1 cellular context compared by ENCODE assay signal in the genomic region with DNA sequence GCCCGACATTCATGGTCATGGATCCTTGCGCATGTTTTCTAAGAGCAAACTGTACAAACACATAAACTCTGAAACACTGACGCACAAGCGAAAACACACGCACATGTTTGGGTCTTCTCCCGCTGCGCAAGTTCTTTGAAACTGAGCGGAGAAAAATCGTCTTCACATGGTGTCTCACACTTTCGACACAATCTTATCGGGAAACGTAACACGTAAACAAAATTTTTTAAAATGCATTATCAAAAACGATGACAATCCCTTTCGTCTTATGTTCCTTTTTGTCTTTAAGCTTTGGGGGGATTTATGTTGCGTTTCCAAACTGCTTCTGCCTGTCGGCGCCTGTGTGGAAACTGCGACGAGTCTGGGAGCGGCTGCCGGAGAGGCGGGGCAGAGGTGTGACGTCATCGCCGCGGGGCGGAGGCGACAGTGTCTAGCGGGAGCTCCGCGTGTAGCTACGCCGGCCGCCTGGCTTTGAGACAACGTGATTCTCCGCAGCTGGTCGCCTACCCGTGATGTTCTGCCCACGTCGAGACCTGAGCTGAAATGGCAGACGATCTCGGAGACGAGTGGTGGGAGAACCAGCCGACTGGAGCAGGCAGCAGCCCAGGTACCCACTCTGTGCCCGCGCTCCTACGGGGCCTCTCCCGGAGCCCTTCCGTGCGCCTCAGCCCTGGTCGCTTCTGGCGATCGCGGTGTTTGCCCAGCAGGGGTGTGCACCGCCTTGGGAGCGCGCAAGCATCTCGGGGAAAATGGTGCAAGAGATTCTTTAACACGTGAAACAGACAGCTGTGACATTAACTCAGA.
A peak's percentile ranks its signal among the peaks of the same experiment; 100 is the strongest.
TF ChIP-seq lines count a peak whose summit lies in the region.

CMSS1 (plus strand) TSS at position 426 of the 804 bp plus-strand sequence.

TF ChIP-seq in HepG2, 621 proteins besides CTCF, POLR2A, EP300 and RAD21 (continued from another document and continues in another):
- TF ChIP-seq PLSCR1 (CRISPR knock-in tag; IDR thresholded peaks at IDR 0.05; ENCODE audit: borderline replicate concordance) (no peak), ZBTB3 (CRISPR knock-in tag; IDR thresholded peaks at IDR 0.05; ENCODE audit: borderline replicate concordance, low read depth) (peak; percentile 85; the same call in 1 of the 2 replicates), ZNF18 (CRISPR knock-in tag; IDR thresholded peaks at IDR 0.05; ENCODE audit: insufficient replicate concordance) (no peak), RCOR2 (CRISPR knock-in tag; IDR thresholded peaks at IDR 0.05) (no peak), TOE1 (CRISPR knock-in tag; IDR thresholded peaks at IDR 0.05) (no peak), REXO4 (CRISPR knock-in tag; IDR thresholded peaks at IDR 0.05; ENCODE audit: borderline replicate concordance) (no peak), ESRRA (CRISPR knock-in tag; IDR thresholded peaks at IDR 0.05; ENCODE audit: low read depth) (0 out of 2 replicates have a peak, but pooled peaks have one; percentile 28), ZNF430 (CRISPR knock-in tag; IDR thresholded peaks at IDR 0.05) (peak; percentile 80), NFIB (CRISPR knock-in tag; IDR thresholded peaks at IDR 0.05; ENCODE audit: borderline replicate concordance) (no peak), ZNF7 (CRISPR knock-in tag; IDR thresholded peaks at IDR 0.05) (no peak), HES4 (CRISPR knock-in tag; IDR thresholded peaks at IDR 0.05; ENCODE audit: borderline replicate concordance) (0 out of 2 replicates have a peak, but pooled peaks have one; percentile 55), ZNF329 (CRISPR knock-in tag; IDR thresholded peaks at IDR 0.05; ENCODE audit: low read depth) (peak; percentile 65; the same call in 1 of the 2 replicates), MIER3 (CRISPR knock-in tag; IDR thresholded peaks at IDR 0.05; ENCODE audit: borderline replicate concordance) (peak; percentile 62; the same call in 1 of the 2 replicates), ZSCAN31 (CRISPR knock-in tag; IDR thresholded peaks at IDR 0.05; ENCODE audit: low read depth) (0 out of 2 replicates have a peak, but pooled peaks have one; percentile 50), ZBTB38 (CRISPR knock-in tag; IDR thresholded peaks at IDR 0.05) (no peak), SMAD3 (CRISPR knock-in tag; IDR thresholded peaks at IDR 0.05) (peak; percentile 40; the same call in 1 of the 2 replicates), CHD4 (IDR thresholded peaks at IDR 0.05; ENCODE audit: borderline replicate concordance, low read length) (peak; percentile 32; the same call in 1 of the 2 replicates), E2F5 (CRISPR knock-in tag; conservative IDR thresholded peaks at IDR 0.05) (peak; percentile 96), MEF2D (CRISPR knock-in tag; IDR thresholded peaks at IDR 0.05) (peak; percentile 41; the same call in 1 of the 2 replicates), ZNF3 (CRISPR knock-in tag; IDR thresholded peaks at IDR 0.05) (0 out of 2 replicates have a peak, but pooled peaks have one; percentile 30), ZNF737 (CRISPR knock-in tag; IDR thresholded peaks at IDR 0.05; ENCODE audit: borderline replicate concordance) (no peak; the same call in 1 of the 2 replicates), HOXA5 (CRISPR knock-in tag; IDR thresholded peaks at IDR 0.05) (peak; percentile 64; the same call in 1 of the 2 replicates), ZNF274 (CRISPR knock-in tag; IDR thresholded peaks at IDR 0.05) (peak; percentile 64; the same call in 1 of the 2 replicates), GZF1 (CRISPR knock-in tag; IDR thresholded peaks at IDR 0.05) (no peak), YEATS2 (CRISPR knock-in tag; IDR thresholded peaks at IDR 0.05; ENCODE audit: borderline replicate concordance) (peak; percentile 87; the same call in 1 of the 2 replicates), DRAP1 (CRISPR knock-in tag; IDR thresholded peaks at IDR 0.05) (no peak; the same call in 1 of the 2 replicates), ZNF350 (CRISPR knock-in tag; IDR thresholded peaks at IDR 0.05; ENCODE audit: borderline replicate concordance, low read depth) (peak; percentile 68; the same call in 1 of the 2 replicates), MTA3 (CRISPR knock-in tag; IDR thresholded peaks at IDR 0.05) (no peak), CHD2 (IDR thresholded peaks at IDR 0.05; ENCODE audit: low read depth, low read length) (0 out of 2 replicates have a peak, but pooled peaks have one; percentile 21), ZNF629 (CRISPR knock-in tag; conservative IDR thresholded peaks at IDR 0.05) (no peak), ZNF383 (CRISPR knock-in tag; IDR thresholded peaks at IDR 0.05; ENCODE audit: borderline replicate concordance) (no peak), ZNF639 (CRISPR knock-in tag; conservative IDR thresholded peaks at IDR 0.05) (no peak), GMEB2 (CRISPR knock-in tag; IDR thresholded peaks at IDR 0.05; ENCODE audit: low read depth) (0 out of 2 replicates have a peak, but pooled peaks have one; percentile 45), SAFB2 (CRISPR knock-in tag; IDR thresholded peaks at IDR 0.05; ENCODE audit: borderline replicate concordance, low read depth) (no peak), TSC22D2 (CRISPR knock-in tag; IDR thresholded peaks at IDR 0.05; ENCODE audit: borderline replicate concordance) (peak; percentile 22; the same call in 1 of the 2 replicates), KDM2A (CRISPR knock-in tag; IDR thresholded peaks at IDR 0.05; ENCODE audit: borderline replicate concordance, low read depth) (peak; percentile 90), NFIC (IDR thresholded peaks at IDR 0.05; ENCODE audit: low read length) (no peak), ZNF570 (CRISPR knock-in tag; IDR thresholded peaks at IDR 0.05; ENCODE audit: borderline replicate concordance) (no peak), SALL1 (CRISPR knock-in tag; IDR thresholded peaks at IDR 0.05) (peak; percentile 70; the same call in 1 of the 2 replicates), ZNF24 (IDR thresholded peaks at IDR 0.05) (no peak), HDAC6 (IDR thresholded peaks at IDR 0.05; ENCODE audit: low read depth, low read length) (no peak), ATM (IDR thresholded peaks at IDR 0.05; ENCODE audit: borderline replicate concordance) (no peak), NR2F6 (IDR thresholded peaks at IDR 0.05) (no peak), NR2F6 (CRISPR knock-in tag; IDR thresholded peaks at IDR 0.05) (0 out of 2 replicates have a peak, but pooled peaks have one; percentile 18), KLF13 (CRISPR knock-in tag; IDR thresholded peaks at IDR 0.05) (0 out of 2 replicates have a peak, but pooled peaks have one; percentile 32), HNF4A (CRISPR knock-in tag; IDR thresholded peaks at IDR 0.05) (no peak), ZBTB1 (CRISPR knock-in tag; IDR thresholded peaks at IDR 0.05; ENCODE audit: borderline replicate concordance) (0 out of 2 replicates have a peak, but pooled peaks have one; percentile 37)
- TF ChIP-seq, protein P1, sequence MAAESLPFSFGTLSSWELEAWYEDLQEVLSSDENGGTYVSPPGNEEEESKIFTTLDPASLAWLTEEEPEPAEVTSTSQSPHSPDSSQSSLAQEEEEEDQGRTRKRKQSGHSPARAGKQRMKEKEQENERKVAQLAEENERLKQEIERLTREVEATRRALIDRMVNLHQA (CRISPR knock-in tag; IDR thresholded peaks at IDR 0.05) = no peak
- TF ChIP-seq, protein P2, sequence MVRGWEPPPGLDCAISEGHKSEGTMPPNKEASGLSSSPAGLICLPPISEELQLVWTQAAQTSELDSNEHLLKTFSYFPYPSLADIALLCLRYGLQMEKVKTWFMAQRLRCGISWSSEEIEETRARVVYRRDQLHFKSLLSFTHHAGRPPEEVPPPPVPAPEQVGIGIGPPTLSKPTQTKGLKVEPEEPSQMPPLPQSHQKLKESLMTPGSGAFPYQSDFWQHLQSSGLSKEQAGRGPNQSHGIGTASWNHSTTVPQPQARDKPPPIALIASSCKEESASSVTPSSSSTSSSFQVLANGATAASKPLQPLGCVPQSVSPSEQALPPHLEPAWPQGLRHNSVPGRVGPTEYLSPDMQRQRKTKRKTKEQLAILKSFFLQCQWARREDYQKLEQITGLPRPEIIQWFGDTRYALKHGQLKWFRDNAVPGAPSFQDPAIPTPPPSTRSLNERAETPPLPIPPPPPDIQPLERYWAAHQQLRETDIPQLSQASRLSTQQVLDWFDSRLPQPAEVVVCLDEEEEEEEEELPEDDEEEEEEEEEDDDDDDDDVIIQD (CRISPR knock-in tag; IDR thresholded peaks at IDR 0.05; ENCODE audit: low read depth) = peak; percentile 46; the same call in 1 of the 2 replicates
- TF ChIP-seq, protein P3, sequence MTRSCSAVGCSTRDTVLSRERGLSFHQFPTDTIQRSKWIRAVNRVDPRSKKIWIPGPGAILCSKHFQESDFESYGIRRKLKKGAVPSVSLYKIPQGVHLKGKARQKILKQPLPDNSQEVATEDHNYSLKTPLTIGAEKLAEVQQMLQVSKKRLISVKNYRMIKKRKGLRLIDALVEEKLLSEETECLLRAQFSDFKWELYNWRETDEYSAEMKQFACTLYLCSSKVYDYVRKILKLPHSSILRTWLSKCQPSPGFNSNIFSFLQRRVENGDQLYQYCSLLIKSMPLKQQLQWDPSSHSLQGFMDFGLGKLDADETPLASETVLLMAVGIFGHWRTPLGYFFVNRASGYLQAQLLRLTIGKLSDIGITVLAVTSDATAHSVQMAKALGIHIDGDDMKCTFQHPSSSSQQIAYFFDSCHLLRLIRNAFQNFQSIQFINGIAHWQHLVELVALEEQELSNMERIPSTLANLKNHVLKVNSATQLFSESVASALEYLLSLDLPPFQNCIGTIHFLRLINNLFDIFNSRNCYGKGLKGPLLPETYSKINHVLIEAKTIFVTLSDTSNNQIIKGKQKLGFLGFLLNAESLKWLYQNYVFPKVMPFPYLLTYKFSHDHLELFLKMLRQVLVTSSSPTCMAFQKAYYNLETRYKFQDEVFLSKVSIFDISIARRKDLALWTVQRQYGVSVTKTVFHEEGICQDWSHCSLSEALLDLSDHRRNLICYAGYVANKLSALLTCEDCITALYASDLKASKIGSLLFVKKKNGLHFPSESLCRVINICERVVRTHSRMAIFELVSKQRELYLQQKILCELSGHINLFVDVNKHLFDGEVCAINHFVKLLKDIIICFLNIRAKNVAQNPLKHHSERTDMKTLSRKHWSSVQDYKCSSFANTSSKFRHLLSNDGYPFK (CRISPR knock-in tag; IDR thresholded peaks at IDR 0.05; ENCODE audit: borderline replicate concordance) = peak; percentile 81; the same call in 1 of the 2 replicates
- TF ChIP-seq, protein P4, sequence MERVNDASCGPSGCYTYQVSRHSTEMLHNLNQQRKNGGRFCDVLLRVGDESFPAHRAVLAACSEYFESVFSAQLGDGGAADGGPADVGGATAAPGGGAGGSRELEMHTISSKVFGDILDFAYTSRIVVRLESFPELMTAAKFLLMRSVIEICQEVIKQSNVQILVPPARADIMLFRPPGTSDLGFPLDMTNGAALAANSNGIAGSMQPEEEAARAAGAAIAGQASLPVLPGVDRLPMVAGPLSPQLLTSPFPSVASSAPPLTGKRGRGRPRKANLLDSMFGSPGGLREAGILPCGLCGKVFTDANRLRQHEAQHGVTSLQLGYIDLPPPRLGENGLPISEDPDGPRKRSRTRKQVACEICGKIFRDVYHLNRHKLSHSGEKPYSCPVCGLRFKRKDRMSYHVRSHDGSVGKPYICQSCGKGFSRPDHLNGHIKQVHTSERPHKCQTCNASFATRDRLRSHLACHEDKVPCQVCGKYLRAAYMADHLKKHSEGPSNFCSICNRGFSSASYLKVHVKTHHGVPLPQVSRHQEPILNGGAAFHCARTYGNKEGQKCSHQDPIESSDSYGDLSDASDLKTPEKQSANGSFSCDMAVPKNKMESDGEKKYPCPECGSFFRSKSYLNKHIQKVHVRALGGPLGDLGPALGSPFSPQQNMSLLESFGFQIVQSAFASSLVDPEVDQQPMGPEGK (CRISPR knock-in tag; IDR thresholded peaks at IDR 0.05) = no peak
